ENCODE assay signal across 22 cellular contexts in genomic region chr13:100140441-100140840, GRCh38.
"Had no signal": no experiment of that assay in that cellular context is flagged by ENCODE, and none has a peak within 500 bp of the region (broad histone marks: within the 10 kb centered on the region; RNA-seq: fewer than 3 reads in every experiment).

No MANE protein-coding gene starts in this region.

- H3K27ac Mint-ChIP-seq: stimulated activated effector memory CD8-positive, alpha-beta T cell treated with anti-CD3 and anti-CD28 coated beads, Interleukin-12 subunit alpha, Interleukin-12 subunit beta, amount 100 ng/mL, for 72 hours had no signal

- H3K27me3 Mint-ChIP-seq: naive thymus-derived CD8-positive, alpha-beta T cell had no signal

- H3K4me3 ChIP-seq: esophagus squamous epithelium, gastroesophageal sphincter, left ventricle myocardium inferior, lower lobe of right lung, suprapubic skin, tibial artery, upper lobe of right lung, vagina had no signal

- DNase-seq: dermis blood vessel endothelial cell; esophagus squamous epithelium; foreskin fibroblast; glutamatergic neuron; islet precursor cell; left ventricle myocardium inferior; lower lobe of right lung; mesendoderm; naive thymus-derived CD8-positive, alpha-beta T cell; posterior cingulate gyrus; stimulated activated CD4-positive, alpha-beta T cell treated with anti-CD3 and anti-CD28 coated beads, Interleukin-12 subunit alpha, Interleukin-12 subunit beta, amount 100 ng/mL, for 4 hours; stimulated activated CD4-positive, alpha-beta T cell treated with anti-CD3 and anti-CD28 coated beads, Interleukin-2, amount 100 ng/mL, for 48 hours; stimulated activated CD8-positive, alpha-beta memory T cell treated with anti-CD3 and anti-CD28 coated beads, Interleukin-4, amount 100 ng/mL, for 48 hours; stimulated activated naive CD8-positive, alpha-beta T cell treated with anti-CD3 and anti-CD28 coated beads, Interleukin-15, Interleukin-2, amounts not matched to agents 100 U/mL and 50 U/mL, for 24 hours; tibial artery; upper lobe of right lung had no signal

- H3K36me3 ChIP-seq: neutrophil, suprapubic skin, upper lobe of right lung had no signal

- H3K27me3 ChIP-seq: esophagus squamous epithelium, gastroesophageal sphincter, neutrophil, suprapubic skin, tibial artery, upper lobe of right lung, vagina had no signal

- H3K4me3 Mint-ChIP-seq: naive thymus-derived CD8-positive, alpha-beta T cell; stimulated activated effector memory CD8-positive, alpha-beta T cell treated with anti-CD3 and anti-CD28 coated beads, Interleukin-12 subunit alpha, Interleukin-12 subunit beta, amount 100 ng/mL, for 72 hours had no signal

- H3K9me3 Mint-ChIP-seq: stimulated activated effector memory CD8-positive, alpha-beta T cell treated with anti-CD3 and anti-CD28 coated beads, Interleukin-12 subunit alpha, Interleukin-12 subunit beta, amount 100 ng/mL, for 72 hours had no signal

- H3K27ac ChIP-seq: esophagus squamous epithelium, gastroesophageal sphincter, left ventricle myocardium inferior, lower lobe of right lung, neutrophil, suprapubic skin, tibial artery, upper lobe of right lung, vagina had no signal

- H3K9me3 ChIP-seq: esophagus squamous epithelium, gastroesophageal sphincter, left ventricle myocardium inferior, lower lobe of right lung, neutrophil, suprapubic skin, tibial artery, upper lobe of right lung, vagina had no signal

- H3K4me1 ChIP-seq: esophagus squamous epithelium, gastroesophageal sphincter, left ventricle myocardium inferior, lower lobe of right lung, suprapubic skin, upper lobe of right lung, vagina had no signal

- ATAC-seq: gastroesophageal sphincter; lower lobe of right lung; naive thymus-derived CD8-positive, alpha-beta T cell; sciatic nerve; stimulated activated effector memory CD8-positive, alpha-beta T cell treated with anti-CD3 and anti-CD28 coated beads, Interleukin-12 subunit alpha, Interleukin-12 subunit beta, amount 100 ng/mL, for 72 hours; stimulated activated naive CD8-positive, alpha-beta T cell treated with anti-CD3 and anti-CD28 coated beads, Interleukin-15, Interleukin-2, amounts not matched to agents 100 U/mL and 50 U/mL, for 24 hours; upper lobe of right lung had no signal

- H3K36me3 Mint-ChIP-seq: stimulated activated effector memory CD8-positive, alpha-beta T cell treated with anti-CD3 and anti-CD28 coated beads, Interleukin-12 subunit alpha, Interleukin-12 subunit beta, amount 100 ng/mL, for 72 hours had no signal
